In the genomic region with DNA sequence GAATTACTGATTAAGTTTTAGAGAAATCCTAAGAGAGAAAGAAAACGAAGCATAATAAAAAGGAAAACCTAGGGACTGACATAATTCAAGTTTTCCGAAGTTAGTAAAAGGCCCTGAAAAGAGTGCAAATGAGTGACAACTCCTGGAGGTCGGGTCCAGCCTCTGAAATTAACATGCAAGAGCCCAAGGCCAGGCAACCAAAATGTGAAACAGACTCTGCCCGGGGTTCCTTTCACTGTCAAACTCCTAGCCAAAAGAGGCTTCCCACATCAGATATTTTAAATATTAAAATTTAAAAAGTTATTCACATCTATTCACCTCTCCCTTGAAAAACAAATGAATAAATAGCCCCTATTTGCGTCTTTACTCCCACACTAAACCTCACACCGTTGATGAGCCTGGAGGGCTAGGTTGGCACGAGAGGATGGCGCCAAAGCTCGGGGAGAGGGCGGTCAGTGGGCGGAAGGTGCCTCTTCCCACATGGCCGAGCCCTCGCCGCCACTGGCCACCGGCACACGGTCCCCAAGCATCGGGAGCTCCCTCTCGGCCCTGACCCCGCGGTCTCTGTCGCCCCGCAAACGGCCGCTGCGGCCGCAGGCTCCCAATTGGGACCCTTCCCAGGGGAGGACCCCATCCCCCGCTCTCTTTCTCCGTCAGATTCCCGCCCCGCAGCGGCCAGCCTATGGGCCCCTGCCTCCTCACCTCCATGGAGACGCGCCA, we compare ENCODE assay signal across 8 cellular contexts. TPM values are rescaled to one million over a fixed set of nuclear protein-coding genes. Genes with fewer than 3 reads are reported as not detected.
DNase-seq lines count a peak whose midpoint lies in the region; ATAC-seq and TF ChIP-seq lines count a peak whose summit lies in the region.

No MANE protein-coding gene starts in this region.

- H3K9ac ChIP-seq in GM23248 = peak overlapping the region; percentile 85
- peak overlapping the region; percentile 100 for H3K9ac ChIP-seq in Karpas-422 (ENCODE audit: low read length)
- peak overlapping the region; percentile 96 for H3K9ac ChIP-seq in adipocyte (ENCODE audit: low read length)
- peak overlapping the region; percentile 91 for H3K9ac ChIP-seq in iPS-18a (ENCODE audit: low read length)

- H3K4me2 ChIP-seq in GM23248 (ENCODE audit: unreplicated experiment) = peak overlapping the region; percentile 98
- peak overlapping the region; percentile 93 for H3K4me2 ChIP-seq in Karpas-422 (ENCODE audit: low read depth, low read length, poor library complexity, severe bottlenecking)

- H3K9me3 ChIP-seq in GM23248 (ENCODE audit: low read depth) = no peaks in the 10 kb centered on the region
- no peaks in the 10 kb centered on the region for H3K9me3 ChIP-seq in Karpas-422 (ENCODE audit: low read length)
- H3K9me3 ChIP-seq in adipocyte (ENCODE audit: control insufficient read depth, low read length) = no peaks in the 10 kb centered on the region
- H3K9me3 ChIP-seq in iPS-18a (ENCODE audit: control insufficient read depth, low read depth, low read length) = no peaks in the 10 kb centered on the region
- H3K9me3 ChIP-seq in spleen = no peaks in the 10 kb centered on the region

- H3K27ac ChIP-seq in GM23248 (peak overlapping the region; percentile 64), Karpas-422 (ENCODE audit: low read length) (peak overlapping the region; percentile 81), iPS-18a (ENCODE audit: low read length) (peak overlapping the region; percentile 55), spleen (peak overlapping the region; percentile 80 to 94 (median 89))

- no peak for TF ChIP-seq CTCF in spleen (IDR thresholded peaks at IDR 0.05 in 8 of 11, conservative IDR thresholded peaks at IDR 0.05 in 3 of 11)

- H4K20me1 ChIP-seq in GM23248 (ENCODE audit: insufficient read depth) (no peaks in the 10 kb centered on the region), Karpas-422 (ENCODE audit: insufficient read depth, low read depth, low read length) (peaks cover 33% of the 10 kb centered on the region)

- DNase-seq in activated CD4-positive, CD25-positive, alpha-beta regulatory T cell treated with anti-CD3 and anti-CD28 coated beads, Interleukin-2, amount 50 U/mL, for 72 hours = no peak
- DNase-seq in GM23248 = peak; percentile 67
- DNase-seq in Karpas-422 = peak; percentile 67
- DNase-seq in adipocyte (ENCODE audit: low read depth) = peak; percentile 66
- no peak for DNase-seq in spleen
- no peak for DNase-seq in kidney glomerular epithelial cell (lab: John Stamatoyannopoulos, UW)

- H3K79me2 ChIP-seq in GM23248 (ENCODE audit: insufficient read depth) (peaks cover 56% of the 10 kb centered on the region), Karpas-422 (ENCODE audit: low read length) (peaks cover 56% of the 10 kb centered on the region)

- in situ Hi-C loops in GM23248 (cut with MboI) = no loop called here

- H3K4me3 ChIP-seq in GM23248 (peak overlapping the region; percentile 85), Karpas-422 (ENCODE audit: low read length) (peak overlapping the region; percentile 100), adipocyte (ENCODE audit: low read length) (peak overlapping the region; percentile 92), iPS-18a (ENCODE audit: low read length) (peak overlapping the region; percentile 79), spleen (peak overlapping the region; percentile 88 to 100 (median 99))

- H3K36me3 ChIP-seq in GM23248 (ENCODE audit: low read depth) (no peaks in the 10 kb centered on the region), Karpas-422 (ENCODE audit: insufficient read depth, low read length) (peaks cover 22% of the 10 kb centered on the region), adipocyte (ENCODE audit: control insufficient read depth, insufficient read depth, low read length, severe bottlenecking) (no peaks in the 10 kb centered on the region), iPS-18a (ENCODE audit: control insufficient read depth, low read depth, low read length) (no peaks in the 10 kb centered on the region), spleen (peaks cover 0 to 32% (median 2%) of the 10 kb centered on the region in 6 donors)

- H3F3A ChIP-seq in GM23248 (ENCODE audit: insufficient read depth) = peaks cover 12% of the 10 kb centered on the region

- H3K4me1 ChIP-seq in GM23248 (ENCODE audit: insufficient read depth) (peaks cover 12% of the 10 kb centered on the region), Karpas-422 (ENCODE audit: low read length) (peaks cover 21% of the 10 kb centered on the region), adipocyte (ENCODE audit: control insufficient read depth, insufficient read depth, low read length) (peaks cover 16% of the 10 kb centered on the region), iPS-18a (ENCODE audit: control insufficient read depth, low read depth, low read length) (peaks cover 5% of the 10 kb centered on the region), spleen (peaks cover 15 to 59% (median 41%) of the 10 kb centered on the region in 6 donors)

- no peak for TF ChIP-seq POLR2A in spleen (IDR thresholded peaks at IDR 0.05)

- WGBS in GM23248 (ENCODE audit: low coverage in 1 of 2, low lambda C conversion rate in 2 of 2, missing lambda C conversion rate in 2 of 2), 2 experiments = 1 to 2% methylated on average over 23 to 32 of the region's 33 CpGs
- WGBS in spleen, 5 donors = 0 to 2% (median 0%) methylated on average over 27 to 33 of the region's 33 CpGs

- intact Hi-C loops in spleen (cut with DNase I; ENCODE audit: low total_unique reads) = no loop called here

- H3K9me2 ChIP-seq in GM23248 (ENCODE audit: insufficient read depth) (no peaks in the 10 kb centered on the region), Karpas-422 (replicated peaks; ENCODE audit: insufficient read depth, low read length) (no peaks in the 10 kb centered on the region)

- ATAC-seq in activated CD4-positive, CD25-positive, alpha-beta regulatory T cell treated with anti-CD3 and anti-CD28 coated beads, Interleukin-2, amount 50 U/mL, for 24 hours = peak; percentile 7 to 14

- H3K27me3 ChIP-seq in GM23248 (replicated peaks; ENCODE audit: insufficient read depth) (no peaks in the 10 kb centered on the region), Karpas-422 (ENCODE audit: low read length) (no peaks in the 10 kb centered on the region), adipocyte (replicated peaks; ENCODE audit: control insufficient read depth, insufficient read depth, low read length) (no peaks in the 10 kb centered on the region), iPS-18a (ENCODE audit: control insufficient read depth, insufficient read depth, low read length) (no peaks in the 10 kb centered on the region), spleen (replicated peaks in 1 of 7) (no peaks in the 10 kb centered on the region)

- H2AFZ ChIP-seq in GM23248 (peak overlapping the region; percentile 100), Karpas-422 (ENCODE audit: low read length) (0 out of 2 replicates have a peak overlapping the region, but pooled peaks have one; percentile 50)

RNA-seq across cellular contexts. Expression of gene PPM1G, which starts 0.6 kb away (rescaled TPM):
- total RNA-seq in GM23248 (2014; rRNA removed; shearing (Covaris generic)) = 75.1 and 81.5 TPM in 2 replicates
- 72.4 and 72.7 TPM in 2 replicates for polyA plus RNA-seq in GM23248 (2016; fragmentation: Nextera tagmentation; extraction: Ambion mirVana)
- total RNA-seq in Karpas-422 (2014; rRNA removed; shearing (Covaris generic); ENCODE audit: low replicate concordance) = 66.9 and 79.6 TPM in 2 replicates
- 10 to 100 TPM; 44.9 to 59.3 (median 49.9) TPM for total RNA-seq in spleen
- polyA plus RNA-seq in spleen = 10 to 100 TPM; 36.0 to 51.2 (median 45.0) TPM

RNA-seq across cellular contexts. Expression of gene NRBP1, which starts 19.7 kb away (rescaled TPM):
- 145 and 165 TPM in 2 replicates for total RNA-seq in GM23248 (2014; rRNA removed; shearing (Covaris generic))
- 201 and 219 TPM in 2 replicates for polyA plus RNA-seq in GM23248 (2016; fragmentation: Nextera tagmentation; extraction: Ambion mirVana)
- total RNA-seq in Karpas-422 (2014; rRNA removed; shearing (Covaris generic); ENCODE audit: low replicate concordance) = 27.1 and 30.7 TPM in 2 replicates
- total RNA-seq in spleen = 10 to 100 TPM; 57.8 to 82.0 (median 68.2) TPM
- 10 to 100 TPM; 41.8 to 52.9 (median 42.5) TPM for polyA plus RNA-seq in spleen

RNA-seq across cellular contexts. Expression of gene ZNF513, which starts 28.2 kb away (rescaled TPM):
- 6.7 and 9.5 TPM in 2 replicates for total RNA-seq in GM23248 (2014; rRNA removed; shearing (Covaris generic))
- polyA plus RNA-seq in GM23248 (2016; fragmentation: Nextera tagmentation; extraction: Ambion mirVana) = 6.0 and 6.6 TPM in 2 replicates
- total RNA-seq in Karpas-422 (2014; rRNA removed; shearing (Covaris generic); ENCODE audit: low replicate concordance) = 7.0 and 12.6 TPM in 2 replicates
- total RNA-seq in spleen = 10 to 100 TPM; 13.6 to 20.2 (median 17.7) TPM
- 10 to 100 TPM; 14.2 to 29.0 (median 26.7) TPM for polyA plus RNA-seq in spleen

RNA-seq across cellular contexts. Expression of gene KRTCAP3, which starts 33.4 kb away (rescaled TPM):
- not detected in 2 replicates for total RNA-seq in GM23248 (2014; rRNA removed; shearing (Covaris generic))
- polyA plus RNA-seq in GM23248 (2016; fragmentation: Nextera tagmentation; extraction: Ambion mirVana) (0.56 and 0.67 TPM in 2 replicates), spleen (1 to 10 TPM; 2.5 to 5.7 (median 4.5) TPM)
- 0.61 TPM in 1 of 2 replicates, not detected in the other for total RNA-seq in Karpas-422 (2014; rRNA removed; shearing (Covaris generic); ENCODE audit: low replicate concordance)
- 1 to 10 TPM in 6 of 7 donors, not detected in 1; 2.2 to 5.4 (median 3.3) TPM for total RNA-seq in spleen

RNA-seq across cellular contexts. Expression of gene SNX17, which starts 38.3 kb away (rescaled TPM):
- 163 and 193 TPM in 2 replicates for total RNA-seq in GM23248 (2014; rRNA removed; shearing (Covaris generic))
- 173 and 183 TPM in 2 replicates for polyA plus RNA-seq in GM23248 (2016; fragmentation: Nextera tagmentation; extraction: Ambion mirVana)
- total RNA-seq in Karpas-422 (2014; rRNA removed; shearing (Covaris generic); ENCODE audit: low replicate concordance) = 77.4 and 116 TPM in 2 replicates
- total RNA-seq in spleen = 100 to 1,000 TPM; 102 to 140 (median 118) TPM
- 100 to 1,000 TPM in 1 of 3 donors, 10 to 100 TPM in 2; 84.9 to 128 (median 86.5) TPM for polyA plus RNA-seq in spleen

Comparison
In these comparisons a context has a peak if more than half of its experiments do, and no peak if none do; other contexts are left out.
1. DNase-seq: peak in GM23248 (single experiment), Karpas-422 (single experiment) and adipocyte (single experiment); none in activated CD4-positive, CD25-positive, alpha-beta regulatory T cell treated with anti-CD3 and anti-CD28 coated beads, Interleukin-2, amount 50 U/mL, for 72 hours (single experiment), spleen (single experiment) and kidney glomerular epithelial cell (single experiment).
2. Peak in every context shown above with its lines, with median percentiles within 50 percentile points of each other: H3K27ac ChIP-seq, H3K4me3 ChIP-seq and H3K9ac ChIP-seq.